ENCODE assay signal across 35 cellular contexts in the genomic region with DNA sequence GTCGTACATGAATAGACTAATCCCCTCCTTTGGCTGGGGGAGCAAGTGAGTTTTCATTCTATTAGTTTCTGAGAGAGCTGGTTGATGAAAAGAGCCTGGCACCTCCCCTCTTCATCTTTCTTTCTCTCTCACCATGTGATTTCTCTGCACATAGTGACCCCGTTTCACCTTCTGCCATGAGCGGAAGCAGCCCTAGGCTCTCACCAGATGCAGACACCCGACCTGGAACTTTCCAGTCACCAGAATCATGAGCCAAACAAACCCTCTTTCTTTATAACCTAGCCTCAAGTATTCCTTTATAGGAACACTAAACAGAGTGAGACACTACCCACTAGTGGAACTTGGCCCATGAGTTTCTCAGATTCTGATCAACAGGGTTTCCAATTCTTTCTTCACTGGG. TPM values are rescaled to one million over a fixed set of nuclear protein-coding genes. Genes with fewer than 3 reads are reported as not detected.
"Had no signal": no experiment of that assay in that cellular context is flagged by ENCODE, and none has a peak within 500 bp of the region (broad histone marks: within the 10 kb centered on the region; RNA-seq: fewer than 3 reads in every experiment).

No MANE protein-coding gene starts in this region.

- DNase-seq: natural killer cell; occipital lobe; ovary; posterior cingulate gyrus; psoas muscle; right cardiac atrium; spleen; stimulated activated CD4-positive, alpha-beta T cell treated with anti-CD3 and anti-CD28 coated beads, Interleukin-12 subunit alpha, Interleukin-12 subunit beta, amount 100 ng/mL, for 4 hours; stimulated activated CD4-positive, alpha-beta T cell treated with anti-CD3 and anti-CD28 coated beads, Interleukin-1b, Interleukin-23, amount 100 ng/mL, for 48 hours; stimulated activated CD4-positive, alpha-beta T cell treated with anti-CD3 and anti-CD28 coated beads, Interleukin-4, amount 100 ng/mL, for 1 hour; stimulated activated CD4-positive, alpha-beta T cell treated with anti-CD3 and anti-CD28 coated beads, Interleukin-4, amount 100 ng/mL, for 4 hours; stimulated activated CD8-positive, alpha-beta memory T cell treated with anti-CD3 and anti-CD28 coated beads, Interleukin-4, amount 100 ng/mL, for 48 hours; stimulated activated naive CD4-positive, alpha-beta T cell; stimulated activated naive CD8-positive, alpha-beta T cell treated with anti-CD3 and anti-CD28 coated beads, Interleukin-15, amount 100 ng/mL, for 72 hours; stimulated activated naive CD8-positive, alpha-beta T cell treated with anti-CD3 and anti-CD28 coated beads, Interleukin-15, Interleukin-2, amounts not matched to agents 100 U/mL and 50 U/mL, for 24 hours; substantia nigra; testis; tibial artery; transverse colon; upper lobe of right lung; uterus had no signal

- H3K9me3 ChIP-seq: ovary, psoas muscle, spleen, suprapubic skin, testis, tibial artery, transverse colon, upper lobe of right lung, uterus had no signal

- H3K9me3 Mint-ChIP-seq: natural killer cell; nephron; stimulated activated memory B cell treated with anti-CD40 and anti-IgM and Interleukin-4, amounts not matched to agents 10 μg/mL and 1 μg/mL and 100 μg/mL, for 72 hours; stimulated activated naive CD8-positive, alpha-beta T cell treated with anti-CD3 and anti-CD28 coated beads, Interleukin-15, amount 100 ng/mL, for 72 hours; type B pancreatic cell had no signal

- H3K4me2 ChIP-seq: neural progenitor cell, smooth muscle cell had no signal

- H3K27ac Mint-ChIP-seq: natural killer cell; nephron; neural progenitor cell; progenitor cell of endocrine pancreas; stimulated activated memory B cell treated with anti-CD40 and anti-IgM and Interleukin-4, amounts not matched to agents 10 μg/mL and 1 μg/mL and 100 μg/mL, for 72 hours; type B pancreatic cell had no signal

- H3K36me3 Mint-ChIP-seq: natural killer cell; neural progenitor cell; stimulated activated memory B cell treated with anti-CD40 and anti-IgM and Interleukin-4, amounts not matched to agents 10 μg/mL and 1 μg/mL and 100 μg/mL, for 72 hours; type B pancreatic cell had no signal

- H2AFZ ChIP-seq: neural progenitor cell, parathyroid adenoma had no signal

- H3K27me3 Mint-ChIP-seq: progenitor cell of endocrine pancreas, type B pancreatic cell had no signal

- H3K9ac ChIP-seq: neural progenitor cell, parathyroid adenoma had no signal

- H3K4me3 Mint-ChIP-seq: natural killer cell; nephron; neural progenitor cell; stimulated activated memory B cell treated with anti-CD40 and anti-IgM and Interleukin-4, amounts not matched to agents 10 μg/mL and 1 μg/mL and 100 μg/mL, for 72 hours; stimulated activated naive CD8-positive, alpha-beta T cell treated with anti-CD3 and anti-CD28 coated beads, Interleukin-15, amount 100 ng/mL, for 72 hours; type B pancreatic cell had no signal

- H3K4me3 ChIP-seq: neural progenitor cell, ovary, psoas muscle, skin epidermis, smooth muscle cell, spleen, suprapubic skin, testis, tibial artery, transverse colon, upper lobe of right lung, uterus had no signal

- H3K79me2 ChIP-seq: parathyroid adenoma had no signal

- H3K4me1 Mint-ChIP-seq: natural killer cell; stimulated activated memory B cell treated with anti-CD40 and anti-IgM and Interleukin-4, amounts not matched to agents 10 μg/mL and 1 μg/mL and 100 μg/mL, for 72 hours; stimulated activated naive CD8-positive, alpha-beta T cell treated with anti-CD3 and anti-CD28 coated beads, Interleukin-15, amount 100 ng/mL, for 72 hours had no signal

- H3K4me1 ChIP-seq: neural progenitor cell, psoas muscle, testis, tibial artery, uterus had no signal

- H3K36me3 ChIP-seq: neural progenitor cell, ovary, spleen, suprapubic skin, tibial artery, transverse colon, upper lobe of right lung, uterus had no signal

- H3K27me3 ChIP-seq: neural progenitor cell, ovary, testis, tibial artery, upper lobe of right lung, uterus had no signal

- ATAC-seq: natural killer cell; psoas muscle; right cardiac atrium; sciatic nerve; stimulated activated memory B cell treated with anti-CD40 and anti-IgM and Interleukin-4, amounts not matched to agents 10 μg/mL and 1 μg/mL and 100 μg/mL, for 72 hours; stimulated activated naive CD8-positive, alpha-beta T cell treated with anti-CD3 and anti-CD28 coated beads, Interleukin-15, amount 100 ng/mL, for 72 hours; stimulated activated naive CD8-positive, alpha-beta T cell treated with anti-CD3 and anti-CD28 coated beads, Interleukin-15, Interleukin-2, amounts not matched to agents 100 U/mL and 50 U/mL, for 24 hours; upper lobe of right lung had no signal

- H3K27ac ChIP-seq: neural progenitor cell, ovary, parathyroid adenoma, psoas muscle, skin epidermis, spleen, suprapubic skin, testis, tibial artery, transverse colon, upper lobe of right lung, uterus had no signal

RNA-seq across cellular contexts. Expression of gene OTOR, which starts 16.4 kb away (rescaled TPM):
- total RNA-seq: natural killer cell, osteoblast, ovary, progenitor cell of endocrine pancreas, psoas muscle, renal cortical epithelial cell, right cardiac atrium, sciatic nerve, smooth muscle cell, spleen, suprapubic skin, testis, transverse colon, upper lobe of right lung, uterus had no signal
- polyA plus RNA-seq: neural cell, ovary, psoas muscle, right cardiac atrium, smooth muscle cell, spleen, urinary bladder had no signal
